In the genomic region with DNA sequence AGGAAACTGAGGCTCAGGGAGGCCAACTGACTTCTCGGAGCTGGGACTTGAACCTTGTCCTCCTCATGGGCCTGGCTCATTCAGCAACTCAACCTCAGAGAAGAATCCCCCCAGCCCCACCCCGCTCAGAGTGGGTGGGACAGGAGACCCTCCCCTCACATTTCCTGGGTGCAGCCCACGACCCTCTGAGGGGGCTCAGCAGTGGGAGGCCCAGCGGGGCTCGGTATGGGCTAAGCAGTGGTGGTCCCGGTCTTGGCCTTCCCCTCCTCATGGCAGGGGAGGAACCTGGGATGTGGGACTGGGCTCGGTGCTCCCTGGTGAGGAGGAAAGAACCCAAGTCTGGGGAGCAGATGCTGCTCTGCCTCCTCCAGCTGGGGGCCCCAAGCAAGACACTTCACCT, we compare ENCODE assay signal across 16 cellular contexts. TPM values are rescaled to one million over a fixed set of nuclear protein-coding genes. Genes with fewer than 3 reads are reported as not detected.
DNase-seq lines count a peak whose midpoint lies in the region; ATAC-seq and TF ChIP-seq lines count a peak whose summit lies in the region.
"Had no signal": no experiment of that assay in that cellular context is flagged by ENCODE, and none has a peak within 500 bp of the region (broad histone marks: within the 10 kb centered on the region; RNA-seq: fewer than 3 reads in every experiment).

No MANE protein-coding gene starts in this region.

- H3K27ac ChIP-seq in BLaER1 (peak overlapping the region; percentile 73), endodermal cell (ENCODE audit: low read depth, low read length) (peak overlapping the region; percentile 83), sigmoid colon (peak overlapping the region in 3 of 4 donors; percentile 20 to 47 (median 40))

- no peak overlapping the region for H3K4me3 Mint-ChIP-seq in endodermal cell
- H3K4me3 Mint-ChIP-seq in T-helper 2 cell treated with Interferon-gamma antibody and Interleukin-4, amounts not matched to agents 5 μg/mL and 100 μg/mL, for 36 hours: no peak overlapping the region
- H3K4me3 Mint-ChIP-seq: B cell; CD14-positive monocyte; CD8-positive, alpha-beta T cell; GM23338 had no signal

- no peak for TF ChIP-seq EP300 in sigmoid colon (IDR thresholded peaks at IDR 0.05)

- TF ChIP-seq CTCF in endodermal cell (conservative IDR thresholded peaks at IDR 0.05) (no peak), sigmoid colon (IDR thresholded peaks at IDR 0.05) (no peak)

- no peaks in the 10 kb centered on the region for H4K20me1 ChIP-seq in BLaER1

- no peak overlapping the region for H3K27ac Mint-ChIP-seq in endodermal cell
- no peak overlapping the region for H3K27ac Mint-ChIP-seq in T-helper 2 cell treated with Interferon-gamma antibody and Interleukin-4, amounts not matched to agents 5 μg/mL and 100 μg/mL, for 36 hours
- H3K27ac Mint-ChIP-seq: B cell; CD8-positive, alpha-beta T cell; GM23338 had no signal

- H3K27me3 ChIP-seq in BLaER1 (no peaks in the 10 kb centered on the region), H7 (ENCODE audit: control insufficient read depth, insufficient read depth, low read length) (peaks cover 12% of the 10 kb centered on the region), endodermal cell (ENCODE audit: control insufficient read depth, insufficient read depth, low read length, poor library complexity, severe bottlenecking) (peaks cover 9% of the 10 kb centered on the region), sigmoid colon (peaks cover 0 to 31% (median 0%) of the 10 kb centered on the region in 3 donors)

- no peaks in the 10 kb centered on the region for H3K9me3 ChIP-seq in BLaER1
- H3K9me3 ChIP-seq in endodermal cell (ENCODE audit: control insufficient read depth, low read length): no peaks in the 10 kb centered on the region
- H3K9me3 ChIP-seq in sigmoid colon: no peaks in the 10 kb centered on the region
- H3K9me3 ChIP-seq: HAP-1 had no signal

- intact Hi-C loops in sigmoid colon (cut with DNase I): no loop called here

- peaks cover 22% of the 10 kb centered on the region for H3K4me1 Mint-ChIP-seq in endodermal cell
- peaks cover 9% of the 10 kb centered on the region for H3K4me1 Mint-ChIP-seq in T-helper 2 cell treated with Interferon-gamma antibody and Interleukin-4, amounts not matched to agents 5 μg/mL and 100 μg/mL, for 36 hours (ENCODE audit: low read depth)

- H3K4me1 ChIP-seq in BLaER1 (peaks cover 68% of the 10 kb centered on the region), endodermal cell (ENCODE audit: control insufficient read depth, insufficient read depth, low read length) (peaks cover 24% of the 10 kb centered on the region), sigmoid colon (peaks cover 0 to 32% (median 23%) of the 10 kb centered on the region in 4 donors)
- H3K4me1 ChIP-seq: HAP-1 had no signal

- no peak for ATAC-seq in HG02588 (IDR thresholded peaks at IDR 0.05; ENCODE audit: unreplicated experiment)
- no peak for ATAC-seq in HG02938 (IDR thresholded peaks at IDR 0.05; ENCODE audit: unreplicated experiment)
- ATAC-seq: CD8-positive, alpha-beta T cell; GM23338 had no signal

- WGBS in endodermal cell (ENCODE audit: insufficient coverage in 1 of 2, insufficient read length in 1 of 2), 2 experiments: 89% methylated on average over 7 of the region's 7 CpGs; no CpG with 5 or more reads in 1 of the 2 experiments
- WGBS in sigmoid colon, 2 donors: 86 to 92% methylated on average over 7 of the region's 7 CpGs

- H3K4me2 ChIP-seq in BLaER1: peak overlapping the region; percentile 89

- H3K4me3 ChIP-seq in BLaER1: no peak overlapping the region
- no peak overlapping the region for H3K4me3 ChIP-seq in H7 (ENCODE audit: insufficient read depth, low read depth, low read length)
- H3K4me3 ChIP-seq in endodermal cell (ENCODE audit: low read length): no peak overlapping the region
- no peak overlapping the region for H3K4me3 ChIP-seq in sigmoid colon
- H3K4me3 ChIP-seq: GM23338, HAP-1 had no signal

- H3K36me3 ChIP-seq in BLaER1: no peaks in the 10 kb centered on the region
- no peaks in the 10 kb centered on the region for H3K36me3 ChIP-seq in H7 (replicated peaks; ENCODE audit: control insufficient read depth, insufficient read depth, low read length)
- H3K36me3 ChIP-seq in endodermal cell (ENCODE audit: control insufficient read depth, insufficient read depth, low read length): no peaks in the 10 kb centered on the region
- no peaks in the 10 kb centered on the region for H3K36me3 ChIP-seq in sigmoid colon
- H3K36me3 ChIP-seq: HAP-1 had no signal

- H3K9ac ChIP-seq in BLaER1: peak overlapping the region; percentile 62; the same call in 1 of the 2 replicates
- no peak overlapping the region for H3K9ac ChIP-seq in endodermal cell (ENCODE audit: extremely low read depth, low read length, poor library complexity, severe bottlenecking)

- DNase-seq in H7 (peak; percentile 38), endodermal cell (no peak), sigmoid colon (no peak)
- DNase-seq in T-helper 2 cell treated with Interferon-gamma antibody and Interleukin-4, amounts not matched to agents 5 μg/mL and 100 μg/mL, for 36 hours (ENCODE audit: low spot score): no peak
- DNase-seq: CD8-positive, alpha-beta T cell; DMS153; EL; IMR-90 had no signal

- peaks cover 30% of the 10 kb centered on the region for H3K27me3 Mint-ChIP-seq in endodermal cell (ENCODE audit: insufficient read depth)
- peaks cover 7% of the 10 kb centered on the region for H3K27me3 Mint-ChIP-seq in T-helper 2 cell treated with Interferon-gamma antibody and Interleukin-4, amounts not matched to agents 5 μg/mL and 100 μg/mL, for 36 hours (ENCODE audit: low read depth)

- no peaks in the 10 kb centered on the region for H3K36me3 Mint-ChIP-seq in endodermal cell (ENCODE audit: low read depth)
- H3K36me3 Mint-ChIP-seq in T-helper 2 cell treated with Interferon-gamma antibody and Interleukin-4, amounts not matched to agents 5 μg/mL and 100 μg/mL, for 36 hours (ENCODE audit: low read depth): no peaks in the 10 kb centered on the region
- H3K36me3 Mint-ChIP-seq: CD14-positive monocyte; CD8-positive, alpha-beta T cell had no signal

- TF ChIP-seq POLR2A in sigmoid colon (IDR thresholded peaks at IDR 0.05): no peak

- no peaks in the 10 kb centered on the region for H3K9me3 Mint-ChIP-seq in endodermal cell
- no peaks in the 10 kb centered on the region for H3K9me3 Mint-ChIP-seq in T-helper 2 cell treated with Interferon-gamma antibody and Interleukin-4, amounts not matched to agents 5 μg/mL and 100 μg/mL, for 36 hours
- H3K9me3 Mint-ChIP-seq: CD14-positive monocyte; CD8-positive, alpha-beta T cell; GM23338 had no signal

RNA-seq across cellular contexts. Expression of a gene that starts 14.2 kb away (rescaled TPM):
- 0.11 TPM in 1 of 2 replicates, not detected in the other for total RNA-seq in H7 (2014; rRNA removed; shearing (Covaris generic))
- total RNA-seq in endodermal cell (under 1 TPM in 1 of 2 donors, not detected in 1; 0.26 TPM), sigmoid colon (1 to 10 TPM in 1 of 4 donors, under 1 TPM in 1, not detected in 2; under 0.01 to 1.1 TPM)
- polyA plus RNA-seq in endodermal cell (2013, experiment 1 of 2): 17.0 TPM
- polyA plus RNA-seq in endodermal cell (2013, experiment 2 of 2): 13.5 TPM
- polyA plus RNA-seq in sigmoid colon: under 1 TPM in 1 of 3 donors, not detected in 2; 0.47 TPM
- total RNA-seq: B cell, HT-29 had no signal
